In the genomic region with DNA sequence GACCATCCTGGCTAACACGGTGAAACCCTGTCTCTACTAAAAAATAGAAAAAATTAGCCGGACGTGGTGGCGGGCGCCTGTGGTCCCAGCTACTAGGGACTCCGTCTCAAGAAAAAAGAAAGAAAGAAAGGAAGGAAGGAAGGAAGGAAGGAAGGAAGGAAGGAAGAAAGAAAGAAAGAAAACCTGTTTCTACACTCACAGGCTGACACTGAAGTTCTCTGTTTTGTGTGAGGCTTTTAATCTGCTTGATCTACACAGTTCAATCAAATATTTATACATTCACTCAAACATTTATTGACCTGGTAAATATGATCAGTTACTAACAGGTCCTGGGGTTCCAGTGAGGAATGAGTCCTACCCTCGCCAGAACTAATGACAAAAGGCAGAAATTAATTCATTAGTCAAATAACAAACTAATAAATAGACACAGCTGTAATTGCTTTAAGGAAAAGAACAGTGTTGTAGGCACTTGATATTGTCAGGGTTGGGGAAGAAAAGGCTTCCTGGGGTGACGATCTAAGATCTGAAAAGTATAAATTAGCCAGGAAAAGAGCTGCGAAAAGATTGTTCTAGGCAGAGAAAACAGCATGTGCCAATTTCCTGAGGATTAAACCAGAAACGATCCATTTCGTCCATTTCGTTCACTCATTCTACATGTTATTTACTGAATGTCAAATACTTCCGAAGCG, we compare ENCODE assay signal across 8 cellular contexts. TPM values are rescaled to one million over a fixed set of nuclear protein-coding genes. Genes with fewer than 3 reads are reported as not detected.
DNase-seq lines count a peak whose midpoint lies in the region; ATAC-seq, FAIRE-seq and TF ChIP-seq lines count a peak whose summit lies in the region.

No MANE protein-coding gene starts in this region.

- CTCF ChIA-PET in activated naive CD4-positive, alpha-beta T cell treated with anti-CD3 and anti-CD28 coated beads, Interleukin-2, amount 10 ng/mL, durations not matched to agents 7 days and 5 days (lab: Charles Lee) = interaction anchor here (0.9 to 3.2 kb wide), 8 partner anchors 21 to 155 kb away, joined by 4 to 14 read pairs (median 5); a partner anchor contains a TSS

- no peak for TF ChIP-seq EP300 in transverse colon (IDR thresholded peaks at IDR 0.05; ENCODE audit: low read depth)

- H3K27me3 ChIP-seq in astrocyte (ENCODE audit: insufficient read depth, low read length) = no peaks in the 10 kb centered on the region
- H3K27me3 ChIP-seq in right lobe of liver = no peaks in the 10 kb centered on the region
- H3K27me3 ChIP-seq in transverse colon = no peaks in the 10 kb centered on the region

- in situ Hi-C loops in transverse colon (cut with MboI; ENCODE audit: low pct_ligation_motif_present in 1 of 4, low pct_unique_long_range_greater_than_20kb in 1 of 4, low sequenced_read_pairs in 3 of 4) = no loop called here

- peaks cover 75% of the 10 kb centered on the region for H3K79me2 ChIP-seq in astrocyte (ENCODE audit: insufficient read depth, low read length)

- no peak for FAIRE-seq in astrocyte (lab: Jason Lieb, UNC)
- FAIRE-seq in H54 (lab: Jason Lieb, UNC) = no peak

- peaks cover 27% of the 10 kb centered on the region for H3K36me3 Mint-ChIP-seq in activated naive CD4-positive, alpha-beta T cell treated with anti-CD3 and anti-CD28 coated beads, Interleukin-2, amount 10 ng/mL, durations not matched to agents 7 days and 5 days
- H3K36me3 Mint-ChIP-seq in astrocyte (ENCODE audit: low read depth, unreplicated experiment) = no peaks in the 10 kb centered on the region

- H3K4me3 Mint-ChIP-seq in activated naive CD4-positive, alpha-beta T cell treated with anti-CD3 and anti-CD28 coated beads, Interleukin-2, amount 10 ng/mL, durations not matched to agents 7 days and 5 days = peak overlapping the region; percentile 83
- peak overlapping the region; percentile 85 for H3K4me3 Mint-ChIP-seq in astrocyte (ENCODE audit: unreplicated experiment)

- H3K27me3 Mint-ChIP-seq in activated naive CD4-positive, alpha-beta T cell treated with anti-CD3 and anti-CD28 coated beads, Interleukin-2, amount 10 ng/mL, durations not matched to agents 7 days and 5 days = no peaks in the 10 kb centered on the region
- H3K27me3 Mint-ChIP-seq in astrocyte (ENCODE audit: low read depth, unreplicated experiment) = no peaks in the 10 kb centered on the region

- H3K9ac ChIP-seq in astrocyte (ENCODE audit: low read length) = peak overlapping the region; percentile 81

- TF ChIP-seq POLR2A in right lobe of liver (IDR thresholded peaks at IDR 0.05) (no peak), transverse colon (IDR thresholded peaks at IDR 0.05) (no peak), H54 (IDR thresholded peaks at IDR 0.05; ENCODE audit: low read depth, low read length) (no peak)

- H3K27ac Mint-ChIP-seq in activated naive CD4-positive, alpha-beta T cell treated with anti-CD3 and anti-CD28 coated beads, Interleukin-2, amount 10 ng/mL, durations not matched to agents 7 days and 5 days = peak overlapping the region; percentile 96
- H3K27ac Mint-ChIP-seq in astrocyte (ENCODE audit: unreplicated experiment) = peak overlapping the region; percentile 96

- H3K9me3 Mint-ChIP-seq in activated naive CD4-positive, alpha-beta T cell treated with anti-CD3 and anti-CD28 coated beads, Interleukin-2, amount 10 ng/mL, durations not matched to agents 7 days and 5 days = no peaks in the 10 kb centered on the region
- H3K9me3 Mint-ChIP-seq in astrocyte (ENCODE audit: unreplicated experiment) = no peaks in the 10 kb centered on the region

- peak overlapping the region; percentile 84 for H3K4me2 ChIP-seq in astrocyte (ENCODE audit: low read length)

- no peak for DNase-seq in activated naive CD4-positive, alpha-beta T cell treated with anti-CD3 and anti-CD28 coated beads, Interleukin-2, amount 10 ng/mL, durations not matched to agents 7 days and 5 days
- no peak for DNase-seq in activated naive CD4-positive, alpha-beta T cell (lab: John Stamatoyannopoulos, UW)
- DNase-seq in astrocyte (ENCODE audit: low read depth) = no peak
- DNase-seq in right lobe of liver = no peak
- DNase-seq in transverse colon = no peak
- no peak for DNase-seq in H54 (ENCODE audit: insufficient read length, low spot score)
- no peak for DNase-seq in DMS153 (lab: John Stamatoyannopoulos, UW)
- no peak for DNase-seq in NCI-H1092 treated with DMSO at 0.1 percent for 48 hours (lab: John Stamatoyannopoulos, UW)

- H4K20me1 ChIP-seq in astrocyte (ENCODE audit: insufficient read depth, low read length) = peaks cover 37% of the 10 kb centered on the region

- H3K4me3 ChIP-seq in astrocyte (ENCODE audit: insufficient read depth, low read depth, low read length) (peak overlapping the region; percentile 53), right lobe of liver (peak overlapping the region; percentile 30 to 84 (median 75)), transverse colon (peak overlapping the region; percentile 13 to 49 (median 19))

- H3K4me1 Mint-ChIP-seq in activated naive CD4-positive, alpha-beta T cell treated with anti-CD3 and anti-CD28 coated beads, Interleukin-2, amount 10 ng/mL, durations not matched to agents 7 days and 5 days = peaks cover 78% of the 10 kb centered on the region
- peaks cover 10% of the 10 kb centered on the region for H3K4me1 Mint-ChIP-seq in astrocyte (ENCODE audit: low read depth, unreplicated experiment)

- H3K4me1 ChIP-seq in astrocyte (ENCODE audit: insufficient read depth, low read length) = peaks cover 16% of the 10 kb centered on the region
- peaks cover 0 to 34% (median 12%) of the 10 kb centered on the region in 4 donors for H3K4me1 ChIP-seq in right lobe of liver
- H3K4me1 ChIP-seq in transverse colon = peaks cover 11 to 55% (median 38%) of the 10 kb centered on the region in 4 donors

- H3K9me3 ChIP-seq in astrocyte (ENCODE audit: insufficient read depth, low read depth, low read length) (no peaks in the 10 kb centered on the region), right lobe of liver (no peaks in the 10 kb centered on the region), transverse colon (no peaks in the 10 kb centered on the region)

- ATAC-seq in right lobe of liver = no peak

- 17% methylated on average over 14 of the region's 14 CpGs for WGBS in right lobe of liver (ENCODE audit: insufficient coverage, low coverage, low lambda C conversion rate, missing lambda C conversion rate)
- 0 to 21% methylated on average over 8 to 14 of the region's 14 CpGs for WGBS in transverse colon (ENCODE audit: low coverage in 1 of 2), 2 donors

- H3K27ac ChIP-seq in astrocyte (ENCODE audit: low read depth, low read length) (peak overlapping the region; percentile 80), right lobe of liver (peak overlapping the region; percentile 82 to 88 (median 85)), transverse colon (peak overlapping the region; percentile 90 to 95 (median 94))

- intact Hi-C loops in right lobe of liver (cut with DNase I) (loop anchor here in 1 of 2 donors (10.0 kb wide), 1 partner anchor 53 kb away; a partner anchor contains a TSS), transverse colon (cut with DNase I; ENCODE audit: low total_unique reads) (loop anchor here (2.0 kb wide), 1 partner anchor 31 kb away; no protein-coding TSS in a partner anchor)

- peak overlapping the region; percentile 53 for H2AFZ ChIP-seq in astrocyte (ENCODE audit: low read depth, low read length)

- TF ChIP-seq CTCF in astrocyte (IDR thresholded peaks at IDR 0.05; ENCODE audit: insufficient read depth, low read depth, low read length) (no peak), right lobe of liver (IDR thresholded peaks at IDR 0.05) (no peak), transverse colon (IDR thresholded peaks at IDR 0.05) (peak in 1 of 5 experiments; percentile 8)

- peaks cover 3% of the 10 kb centered on the region for H3K36me3 ChIP-seq in astrocyte (ENCODE audit: insufficient read depth, low read length)
- H3K36me3 ChIP-seq in right lobe of liver = no peaks in the 10 kb centered on the region
- H3K36me3 ChIP-seq in transverse colon = no peaks in the 10 kb centered on the region

RNA-seq across cellular contexts. Expression of a gene that starts 0.8 kb away (rescaled TPM):
- total RNA-seq in astrocyte (7.2 and 8.5 TPM in 2 replicates), right lobe of liver (1 to 10 TPM; 3.1 to 9.2 (median 3.5) TPM), transverse colon (10 to 100 TPM in 2 of 4 donors, 1 to 10 TPM in 2; 8.5 to 28.9 (median 11.1) TPM)

RNA-seq across cellular contexts. Expression of a gene that starts 1.3 kb away (rescaled TPM):
- total RNA-seq in astrocyte (101 and 102 TPM in 2 replicates), right lobe of liver (10 to 100 TPM; 22.6 to 47.7 (median 25.2) TPM), transverse colon (10 to 100 TPM; 16.5 to 63.2 (median 34.2) TPM)

RNA-seq across cellular contexts. Expression of a gene that starts 56.0 kb away (rescaled TPM):
- total RNA-seq in astrocyte (61.0 and 63.6 TPM in 2 replicates), right lobe of liver (10 to 100 TPM; 47.2 to 79.1 (median 58.8) TPM), transverse colon (100 to 1,000 TPM in 2 of 4 donors, 10 to 100 TPM in 2; 72.2 to 314 (median 132) TPM)

RNA-seq across cellular contexts. Expression of a gene that starts 58.3 kb away (rescaled TPM):
- total RNA-seq in astrocyte (10.3 and 14.7 TPM in 2 replicates), right lobe of liver (10 to 100 TPM in 5 of 6 experiments, 1 to 10 TPM in 1; 6.4 to 21.7 (median 19.6) TPM), transverse colon (10 to 100 TPM; 16.5 to 96.5 (median 33.7) TPM)

Comparison
In these comparisons a context has a peak if more than half of its experiments do, and no peak if none do; other contexts are left out.
1. H3K4me3 ChIP-seq: peak in every context shown above with its lines; median percentile 75 in right lobe of liver; 53 in astrocyte; 19 in transverse colon.